1 cellular context compared by ENCODE assay signal in the genomic region with DNA sequence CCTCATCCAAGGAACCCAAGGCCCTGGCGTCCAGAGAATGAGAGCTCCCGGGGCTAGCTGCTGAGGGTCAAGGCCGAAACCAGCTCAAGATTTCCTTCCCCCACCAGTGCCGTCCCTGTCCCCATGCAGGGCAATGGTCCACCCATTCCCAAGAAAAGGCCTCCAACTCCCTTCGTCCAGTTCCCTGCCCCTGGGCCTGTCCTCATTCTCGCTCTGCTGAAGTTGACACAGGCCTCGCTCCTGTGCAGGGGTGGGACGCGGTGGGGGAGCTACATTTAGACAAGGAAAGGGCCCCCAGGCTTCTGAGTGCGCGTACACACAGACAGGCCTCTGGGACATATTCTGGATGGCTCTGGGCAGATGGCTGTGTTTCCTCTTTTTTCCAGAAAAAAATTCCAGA.
TF ChIP-seq lines count a peak whose summit lies in the region.

No MANE protein-coding gene starts in this region.

TF ChIP-seq in SK-N-SH, 30 proteins besides CTCF, POLR2A, EP300 and RAD21 (continued from another document):
- TF ChIP-seq, protein P1, sequence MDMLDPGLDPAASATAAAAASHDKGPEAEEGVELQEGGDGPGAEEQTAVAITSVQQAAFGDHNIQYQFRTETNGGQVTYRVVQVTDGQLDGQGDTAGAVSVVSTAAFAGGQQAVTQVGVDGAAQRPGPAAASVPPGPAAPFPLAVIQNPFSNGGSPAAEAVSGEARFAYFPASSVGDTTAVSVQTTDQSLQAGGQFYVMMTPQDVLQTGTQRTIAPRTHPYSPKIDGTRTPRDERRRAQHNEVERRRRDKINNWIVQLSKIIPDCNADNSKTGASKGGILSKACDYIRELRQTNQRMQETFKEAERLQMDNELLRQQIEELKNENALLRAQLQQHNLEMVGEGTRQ (IDR thresholded peaks at IDR 0.05; ENCODE audit: borderline replicate concordance, low read depth, low read length), result no peak
